24 cellular contexts compared by ENCODE assay signal in genomic region chr4:121339307-121339706, GRCh38. TPM values are rescaled to one million over a fixed set of nuclear protein-coding genes. Genes with fewer than 3 reads are reported as not detected.
DNase-seq lines count a peak whose midpoint lies in the region; ATAC-seq and TF ChIP-seq lines count a peak whose summit lies in the region.
"Had no signal": no experiment of that assay in that cellular context is flagged by ENCODE, and none has a peak within 500 bp of the region (broad histone marks: within the 10 kb centered on the region; RNA-seq: fewer than 3 reads in every experiment).

No MANE protein-coding gene starts in this region.

- no peak for DNase-seq in left ventricle myocardium superior
- no peak for DNase-seq in heart left ventricle
- peak; percentile 39 for DNase-seq in astrocyte of the hippocampus (ENCODE audit: low read depth, low spot score)
- peak; percentile 54 for DNase-seq in islet precursor cell
- no peak for DNase-seq in NCI-H1105 (lab: John Stamatoyannopoulos, UW)
- DNase-seq in activated gamma-delta T cell (lab: John Stamatoyannopoulos, UW): no peak
- DNase-seq in cerebellum (ENCODE audit: low spot score): no peak
- DNase-seq: AML-193; C1 segment of cervical spinal cord; Calu3; CD8-positive, alpha-beta T cell; DMS153; Kasumi-1; MG63; NCI-H1048; NCI-H1436; NCI-H187 treated with DMSO at 0.1 percent for 48 hours; NCI-H2107; NCI-H446 treated with DMSO at 0.1 percent for 48 hours; NCI-H526 treated with DMSO at 0.1 percent for 48 hours; OCI-M1; SJCRH30 had no signal

- TF ChIP-seq CTCF in heart left ventricle (IDR thresholded peaks at IDR 0.05): no peak

- intact Hi-C loops in left ventricle myocardium superior (cut with micrococcal nuclease) (no loop called here), heart left ventricle (cut with DNase I) (no loop called here)

- H3K36me3 ChIP-seq in heart left ventricle: no peaks in the 10 kb centered on the region
- H3K36me3 ChIP-seq: MG63, SJCRH30 had no signal

- ATAC-seq in left ventricle myocardium superior (peak; percentile 58), heart left ventricle (no peak)
- ATAC-seq: CD8-positive, alpha-beta T cell had no signal

- no peak overlapping the region for H3K27ac ChIP-seq in heart left ventricle
- H3K27ac ChIP-seq: SJCRH30 had no signal

- no peak for TF ChIP-seq POLR2A in heart left ventricle (IDR thresholded peaks at IDR 0.05)

- H3K4me1 ChIP-seq in heart left ventricle: peaks cover 0 to 3% (median 0%) of the 10 kb centered on the region in 12 donors
- H3K4me1 ChIP-seq: SJCRH30 had no signal

- no peaks in the 10 kb centered on the region for H3K9me3 ChIP-seq in heart left ventricle
- H3K9me3 ChIP-seq: MG63, SJCRH30 had no signal

- 74 to 84% (median 78%) methylated on average over 2 of the region's 2 CpGs for WGBS in heart left ventricle, 4 donors

- no peak overlapping the region for H3K4me3 ChIP-seq in heart left ventricle
- H3K4me3 ChIP-seq: MG63, SJCRH30 had no signal

- H3K27me3 ChIP-seq in heart left ventricle: no peaks in the 10 kb centered on the region
- H3K27me3 ChIP-seq: SJCRH30 had no signal

RNA-seq across cellular contexts. Expression of gene QRFPR, which starts 41.5 kb away (rescaled TPM):
- total RNA-seq in left ventricle myocardium superior: 2.6 TPM
- total RNA-seq in heart left ventricle: 1 to 10 TPM in 7 of 9 donors, under 1 TPM in 2; 0.49 to 6.5 (median 3.0) TPM
- polyA plus RNA-seq in heart left ventricle: 1 to 10 TPM in 1 of 2 donors, under 1 TPM in 1; 0.57 to 4.1 TPM
- 4.2 TPM for total RNA-seq in cerebellum
- total RNA-seq: A172; CD8-positive, alpha-beta T cell; SJCRH30 had no signal
- polyA plus RNA-seq: AG04450 had no signal

Comparison
In these comparisons a context has a peak if more than half of its experiments do, and no peak if none do; other contexts are left out.
1. DNase-seq: peak in astrocyte of the hippocampus (single experiment) and islet precursor cell (single experiment); none in left ventricle myocardium superior (single experiment), heart left ventricle (0 of 5), NCI-H1105 (single experiment), activated gamma-delta T cell (single experiment) and cerebellum (single experiment).